In the genomic region with DNA sequence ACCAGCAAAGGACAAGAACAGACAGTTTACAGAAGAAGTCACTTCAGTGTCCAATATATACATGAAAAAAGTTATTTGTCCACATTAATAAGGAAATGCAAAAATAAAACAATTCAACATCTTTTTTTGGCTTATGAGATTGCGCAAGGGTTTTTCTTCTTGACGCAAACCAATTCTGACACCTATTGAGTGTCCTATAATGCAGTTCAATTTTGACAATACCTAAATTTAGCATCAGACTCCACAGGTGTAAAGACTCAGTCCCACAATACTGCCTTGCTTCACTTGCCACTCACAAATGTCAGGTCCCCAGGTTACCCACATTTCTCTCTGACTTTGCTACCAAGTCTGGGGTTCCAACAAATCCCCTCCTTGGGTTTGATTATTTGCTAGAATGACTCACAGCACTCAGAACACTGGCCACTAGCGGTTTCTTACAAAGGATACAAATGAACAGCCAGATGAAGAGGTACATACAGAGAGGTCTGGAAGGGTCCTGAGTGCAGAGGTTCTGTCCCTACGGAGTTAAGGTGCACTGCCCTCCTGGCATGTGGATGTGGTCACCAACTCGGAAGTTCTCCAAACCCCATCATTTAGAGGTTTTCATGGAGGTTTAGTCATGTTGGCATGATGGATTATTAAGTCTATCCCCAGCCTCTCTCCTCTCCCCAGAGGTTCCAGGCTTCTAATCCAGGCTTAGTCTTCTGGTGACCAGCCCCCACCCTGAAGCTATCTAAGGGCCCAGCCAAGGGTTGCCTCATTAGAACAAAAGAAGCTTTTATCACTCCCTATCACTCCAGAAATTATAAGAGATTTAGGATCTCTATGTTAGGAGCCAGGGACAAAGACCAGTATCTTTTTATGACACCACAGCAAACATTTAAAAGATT, we compare ENCODE assay signal across 2 cellular contexts.
A peak's percentile ranks its signal among the peaks of the same experiment; 100 is the strongest.
TF ChIP-seq lines count a peak whose summit lies in the region.

No MANE protein-coding gene starts in this region.

TF ChIP-seq in Ishikawa, 13 proteins besides CTCF, POLR2A, EP300 and RAD21:
- TF ChIP-seq CEBPB (IDR thresholded peaks at IDR 0.05) (peak; percentile 77), YY1 (IDR thresholded peaks at IDR 0.05; ENCODE audit: low read depth) (no peak)

TF ChIP-seq in HEK293T, 16 proteins besides CTCF, POLR2A, EP300 and RAD21:
- TF ChIP-seq CTBP1 (IDR thresholded peaks at IDR 0.05; ENCODE audit: borderline replicate concordance): no peak
- TF ChIP-seq L3MBTL2 (conservative IDR thresholded peaks at IDR 0.05): no peak
- no peak for TF ChIP-seq FOXM1 (IDR thresholded peaks at IDR 0.05; ENCODE audit: borderline replicate concordance)
- TF ChIP-seq ARNT (IDR thresholded peaks at IDR 0.05): no peak
- no peak for TF ChIP-seq FOXA1 (IDR thresholded peaks at IDR 0.05)
- TF ChIP-seq NFRKB (IDR thresholded peaks at IDR 0.05): no peak
- TF ChIP-seq, protein P1, sequence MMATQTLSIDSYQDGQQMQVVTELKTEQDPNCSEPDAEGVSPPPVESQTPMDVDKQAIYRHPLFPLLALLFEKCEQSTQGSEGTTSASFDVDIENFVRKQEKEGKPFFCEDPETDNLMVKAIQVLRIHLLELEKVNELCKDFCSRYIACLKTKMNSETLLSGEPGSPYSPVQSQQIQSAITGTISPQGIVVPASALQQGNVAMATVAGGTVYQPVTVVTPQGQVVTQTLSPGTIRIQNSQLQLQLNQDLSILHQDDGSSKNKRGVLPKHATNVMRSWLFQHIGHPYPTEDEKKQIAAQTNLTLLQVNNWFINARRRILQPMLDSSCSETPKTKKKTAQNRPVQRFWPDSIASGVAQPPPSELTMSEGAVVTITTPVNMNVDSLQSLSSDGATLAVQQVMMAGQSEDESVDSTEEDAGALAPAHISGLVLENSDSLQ (IDR thresholded peaks at IDR 0.05): no peak
- no peak for TF ChIP-seq SP1 (IDR thresholded peaks at IDR 0.05)
- TF ChIP-seq LEF1 (IDR thresholded peaks at IDR 0.05; ENCODE audit: borderline replicate concordance): no peak
- no peak for TF ChIP-seq TARDBP (IDR thresholded peaks at IDR 0.05)
- TF ChIP-seq HDGF (IDR thresholded peaks at IDR 0.05; ENCODE audit: borderline replicate concordance): no peak
- TF ChIP-seq BHLHE40 (IDR thresholded peaks at IDR 0.05; ENCODE audit: borderline replicate concordance): no peak
- no peak for TF ChIP-seq FOXK2 (IDR thresholded peaks at IDR 0.05)
- TF ChIP-seq SUZ12 (IDR thresholded peaks at IDR 0.05): no peak
- TF ChIP-seq ZNF384 (IDR thresholded peaks at IDR 0.05): no peak
